18 cellular contexts compared by ENCODE assay signal in the genomic region with DNA sequence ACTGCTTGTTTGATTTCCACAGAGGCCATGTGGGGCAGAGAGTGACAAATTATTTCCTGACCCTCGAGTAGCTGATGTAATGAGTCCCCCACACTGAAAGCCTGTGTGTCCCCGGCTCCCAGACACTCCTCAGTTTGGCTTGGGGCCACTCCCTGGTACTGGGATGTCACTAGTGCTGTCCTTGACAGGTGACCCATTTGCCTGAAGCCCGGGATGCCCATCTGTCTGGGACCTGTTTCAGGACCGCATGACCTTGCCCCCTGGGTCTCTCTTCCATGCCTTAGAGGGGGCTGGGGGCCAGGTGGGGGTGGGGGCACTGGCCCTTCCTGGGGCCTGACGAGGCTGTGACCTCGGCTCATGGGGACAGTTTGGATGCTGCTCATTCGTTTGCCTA. TPM values are rescaled to one million over a fixed set of nuclear protein-coding genes. Genes with fewer than 3 reads are reported as not detected.
DNase-seq lines count a peak whose midpoint lies in the region; ATAC-seq, FAIRE-seq and TF ChIP-seq lines count a peak whose summit lies in the region.
"Had no signal": no experiment of that assay in that cellular context is flagged by ENCODE, and none has a peak within 500 bp of the region (broad histone marks: within the 10 kb centered on the region; RNA-seq: fewer than 3 reads in every experiment).

No MANE protein-coding gene starts in this region.

- no peak overlapping the region for H3K4me2 ChIP-seq in astrocyte (ENCODE audit: low read length)

- H3K4me3 Mint-ChIP-seq in astrocyte (ENCODE audit: unreplicated experiment) (no peak overlapping the region), neural crest cell (peak overlapping the region; percentile 41)

- no peak overlapping the region for H3K9ac ChIP-seq in astrocyte (ENCODE audit: low read length)

- POLR2A ChIA-PET in A673 (lab: Charles Lee; ENCODE audit: low non-redundant PET), result no interaction called here

- H4K20me1 ChIP-seq in astrocyte (ENCODE audit: insufficient read depth, low read length), result no peaks in the 10 kb centered on the region

- H3K27me3 Mint-ChIP-seq in astrocyte (ENCODE audit: low read depth, unreplicated experiment) (peaks cover 47% of the 10 kb centered on the region), neural crest cell (ENCODE audit: low read depth) (peaks cover 13% of the 10 kb centered on the region)

- H3K36me3 Mint-ChIP-seq in astrocyte (ENCODE audit: low read depth, unreplicated experiment) (no peaks in the 10 kb centered on the region), neural crest cell (ENCODE audit: low read depth) (no peaks in the 10 kb centered on the region)

- no peaks in the 10 kb centered on the region for H3K79me2 ChIP-seq in astrocyte (ENCODE audit: insufficient read depth, low read length)

- H3K4me3 ChIP-seq in A673 (ENCODE audit: low read depth, low read length, poor library complexity, severe bottlenecking), result no peak overlapping the region
- H3K4me3 ChIP-seq in astrocyte (ENCODE audit: insufficient read depth, low read depth, low read length), result no peak overlapping the region

- H3K27me3 ChIP-seq in A673 (replicated peaks; ENCODE audit: insufficient read depth, low read depth, low read length, poor library complexity), result no peaks in the 10 kb centered on the region
- H3K27me3 ChIP-seq in astrocyte (ENCODE audit: insufficient read depth, low read length), result peaks cover 16% of the 10 kb centered on the region

- H3K9me3 ChIP-seq in A673 (ENCODE audit: low read depth, low read length, poor library complexity, severe bottlenecking) (no peaks in the 10 kb centered on the region), KOPT-K1 (ENCODE audit: insufficient read depth, low read length, poor library complexity, severe bottlenecking) (no peaks in the 10 kb centered on the region), astrocyte (ENCODE audit: insufficient read depth, low read depth, low read length) (no peaks in the 10 kb centered on the region)

- CTCF ChIA-PET in A673 (lab: Charles Lee), result interaction anchor here (1.2 kb wide), 1 partner anchor 236 kb away, joined by 5 read pairs; no protein-coding TSS in a partner anchor

- no peak for FAIRE-seq in astrocyte (lab: Jason Lieb, UNC)

- no peaks in the 10 kb centered on the region for H3K36me3 ChIP-seq in A673 (ENCODE audit: insufficient read depth, low read length, poor library complexity, severe bottlenecking)
- no peaks in the 10 kb centered on the region for H3K36me3 ChIP-seq in KOPT-K1 (ENCODE audit: insufficient read depth, low read length)
- no peaks in the 10 kb centered on the region for H3K36me3 ChIP-seq in astrocyte (ENCODE audit: insufficient read depth, low read length)

- no peak for ATAC-seq in HG03045 (IDR thresholded peaks at IDR 0.05; ENCODE audit: unreplicated experiment)
- ATAC-seq: SK-N-SH treated with all-trans-retinoic acid at 6 μM for 48 hours had no signal

- H3K27ac Mint-ChIP-seq in astrocyte (ENCODE audit: unreplicated experiment), result peak overlapping the region; percentile 34
- no peak overlapping the region for H3K27ac Mint-ChIP-seq in neural crest cell (ENCODE audit: unreplicated experiment)

- H3K4me1 Mint-ChIP-seq in astrocyte (ENCODE audit: low read depth, unreplicated experiment), result peaks cover 5% of the 10 kb centered on the region
- peaks cover 41% of the 10 kb centered on the region for H3K4me1 Mint-ChIP-seq in neural crest cell

- TF ChIP-seq CTCF in A673 (conservative IDR thresholded peaks at IDR 0.05; ENCODE audit: low read depth, low read length) (no peak), astrocyte (IDR thresholded peaks at IDR 0.05; ENCODE audit: insufficient read depth, low read depth, low read length) (no peak), neural crest cell (conservative IDR thresholded peaks at IDR 0.05) (no peak), GM10266 (IDR thresholded peaks at IDR 0.05; ENCODE audit: control insufficient read depth, insufficient read depth, low read depth, missing control alignments) (no peak)

- peaks cover 43% of the 10 kb centered on the region for H3K4me1 ChIP-seq in A673 (ENCODE audit: insufficient read depth, low read length, poor library complexity, severe bottlenecking)
- peaks cover 3% of the 10 kb centered on the region for H3K4me1 ChIP-seq in astrocyte (ENCODE audit: insufficient read depth, low read length)

- no TSS peak for BruUV-seq in A673 (replicated peaks; lab: Mats Ljungman, UMichigan)

- intact Hi-C loops in A673 (cut with micrococcal nuclease; ENCODE audit: unreplicated experiment), result no loop called here

- DNase-seq in A673 (ENCODE audit: low spot score) (no peak), astrocyte (ENCODE audit: low read depth) (no peak), neural crest cell (ENCODE audit: low read depth, low spot score) (no peak), T-helper 2 cell (no peak), GM10266 (ENCODE audit: extremely low spot score) (no peak)
- no peak for DNase-seq in stimulated activated CD4-positive, alpha-beta T cell treated with anti-CD3 and anti-CD28 coated beads, Interleukin-2, amount 100 ng/mL, for 24 hours
- DNase-seq: DMS79; NCI-H1105 treated with DMSO at 0.1 percent for 48 hours; NCI-H1694 treated with DMSO at 0.1 percent for 48 hours; NCI-H2107; NCI-H510A; NCI-H748 treated with DMSO at 0.1 percent for 48 hours; NK-92 treated with Interleukin-12 subunit alpha and Interleukin-12 subunit beta, amount 100 ng/mL, for 24 hours; SHP77 treated with DMSO at 0.1 percent for 48 hours had no signal

- no peak overlapping the region for H2AFZ ChIP-seq in astrocyte (ENCODE audit: low read depth, low read length)

- peak overlapping the region; percentile 96 for H3K27ac ChIP-seq in A673 (ENCODE audit: low read depth, low read length, poor library complexity, severe bottlenecking)
- peak overlapping the region; percentile 8 for H3K27ac ChIP-seq in KOPT-K1 (ENCODE audit: low read depth, low read length, poor library complexity, severe bottlenecking)
- no peak overlapping the region for H3K27ac ChIP-seq in astrocyte (ENCODE audit: low read depth, low read length)
- H3K27ac ChIP-seq: C4-2B had no signal

- H3K9me3 Mint-ChIP-seq in astrocyte (ENCODE audit: unreplicated experiment), result no peaks in the 10 kb centered on the region
- H3K9me3 Mint-ChIP-seq in neural crest cell, result no peaks in the 10 kb centered on the region

RNA-seq across cellular contexts. Expression of a gene that starts 22.0 kb away (rescaled TPM):
- 2,855 and 3,247 TPM in 2 replicates for total RNA-seq in A673 (2021)
- 7,049 and 7,369 TPM in 2 replicates for total RNA-seq in astrocyte
- 4,235 and 4,315 TPM in 2 replicates for total RNA-seq in neural crest cell

RNA-seq across cellular contexts. Expression of a gene that starts 37.6 kb away (rescaled TPM):
- total RNA-seq in A673 (2021) (0.26 and 0.31 TPM in 2 replicates), astrocyte (5.6 and 8.0 TPM in 2 replicates), neural crest cell (0.43 and 0.56 TPM in 2 replicates)
